ENCODE assay signal across 13 cellular contexts in genomic region chr17:43033947-43034622, GRCh38. TPM values are rescaled to one million over a fixed set of nuclear protein-coding genes. Genes with fewer than 3 reads are reported as not detected.
DNase-seq lines count a peak whose midpoint lies in the region; ATAC-seq and TF ChIP-seq lines count a peak whose summit lies in the region.
"Had no signal": no experiment of that assay in that cellular context is flagged by ENCODE, and none has a peak within 500 bp of the region (broad histone marks: within the 10 kb centered on the region; RNA-seq: fewer than 3 reads in every experiment).

No MANE protein-coding gene starts in this region.

- peak overlapping the region; percentile 52 for H3K9ac ChIP-seq in NT2/D1 (ENCODE audit: insufficient read length, low read depth)

- H3K4me3 ChIP-seq in NT2/D1 (ENCODE audit: insufficient read length, low read depth) = peak overlapping the region; percentile 33
- H3K4me3 ChIP-seq in CD8-positive, alpha-beta T cell (ENCODE audit: low read depth, low read length) = no peak overlapping the region
- H3K4me3 ChIP-seq: MG63, skin epidermis had no signal

- H3K36me3 Mint-ChIP-seq in stimulated activated effector memory CD8-positive, alpha-beta T cell treated with anti-CD3 and anti-CD28 coated beads, Interleukin-12 subunit alpha, Interleukin-12 subunit beta, amount 100 ng/mL, for 72 hours = no peaks in the 10 kb centered on the region
- no peaks in the 10 kb centered on the region for H3K36me3 Mint-ChIP-seq in CD8-positive, alpha-beta T cell
- no peaks in the 10 kb centered on the region for H3K36me3 Mint-ChIP-seq in activated naive CD8-positive, alpha-beta T cell treated with anti-CD3 and anti-CD28 coated beads, Interleukin-2, amount 50 U/mL, for 24 hours (ENCODE audit: low read depth)

- no peaks in the 10 kb centered on the region for H3K27me3 Mint-ChIP-seq in CD8-positive, alpha-beta T cell (ENCODE audit: low read depth)
- H3K27me3 Mint-ChIP-seq in activated naive CD8-positive, alpha-beta T cell treated with anti-CD3 and anti-CD28 coated beads, Interleukin-2, amount 50 U/mL, for 24 hours = no peaks in the 10 kb centered on the region

- no peaks in the 10 kb centered on the region for H3K9me3 Mint-ChIP-seq in stimulated activated effector memory CD8-positive, alpha-beta T cell treated with anti-CD3 and anti-CD28 coated beads, Interleukin-12 subunit alpha, Interleukin-12 subunit beta, amount 100 ng/mL, for 72 hours
- no peaks in the 10 kb centered on the region for H3K9me3 Mint-ChIP-seq in CD8-positive, alpha-beta T cell
- H3K9me3 Mint-ChIP-seq in activated naive CD8-positive, alpha-beta T cell treated with anti-CD3 and anti-CD28 coated beads, Interleukin-2, amount 50 U/mL, for 24 hours = no peaks in the 10 kb centered on the region
- H3K9me3 Mint-ChIP-seq: activated T-helper 1 cell treated with anti-CD3 and anti-CD28 coated beads, Interleukin-12 subunit alpha, Interleukin-12 subunit beta, Interleukin-2, Interleukin-4 antibody, amounts not matched to agents 30 ng/mL and 10 ng/mL and 1 ng/mL, durations not matched to agents 14 hours and 24 hours and 36 hours had no signal

- intact Hi-C loops in CD8-positive, alpha-beta T cell (cut with DNase I, micrococcal nuclease) = no loop called here
- intact Hi-C loops in left cardiac atrium (cut with DNase I) = no loop called here

- peak overlapping the region; percentile 34 for H3K27ac Mint-ChIP-seq in stimulated activated effector memory CD8-positive, alpha-beta T cell treated with anti-CD3 and anti-CD28 coated beads, Interleukin-12 subunit alpha, Interleukin-12 subunit beta, amount 100 ng/mL, for 72 hours
- H3K27ac Mint-ChIP-seq in CD8-positive, alpha-beta T cell = no peak overlapping the region
- no peak overlapping the region for H3K27ac Mint-ChIP-seq in activated naive CD8-positive, alpha-beta T cell treated with anti-CD3 and anti-CD28 coated beads, Interleukin-2, amount 50 U/mL, for 24 hours
- H3K27ac Mint-ChIP-seq: activated T-helper 1 cell treated with anti-CD3 and anti-CD28 coated beads, Interleukin-12 subunit alpha, Interleukin-12 subunit beta, Interleukin-2, Interleukin-4 antibody, amounts not matched to agents 30 ng/mL and 10 ng/mL and 1 ng/mL, durations not matched to agents 14 hours and 24 hours and 36 hours had no signal

- peak; percentile 10 for DNase-seq in NCI-H1105 treated with DMSO at 0.1 percent for 48 hours (lab: John Stamatoyannopoulos, UW)
- no peak for DNase-seq in NCI-H1105 (lab: John Stamatoyannopoulos, UW)
- DNase-seq in NT2/D1 (ENCODE audit: low read depth, low spot score) = no peak
- DNase-seq in islet precursor cell = peak; percentile 88
- DNase-seq in stimulated activated effector memory CD8-positive, alpha-beta T cell treated with anti-CD3 and anti-CD28 coated beads, Interleukin-12 subunit alpha, Interleukin-12 subunit beta, amount 100 ng/mL, for 72 hours (ENCODE audit: low spot score in 2 of 2) = no peak
- DNase-seq in CD8-positive, alpha-beta T cell = no peak
- no peak for DNase-seq in left cardiac atrium
- no peak for DNase-seq in activated naive CD8-positive, alpha-beta T cell treated with anti-CD3 and anti-CD28 coated beads, Interleukin-2, amount 50 U/mL, for 24 hours
- DNase-seq: 8988T, MG63 had no signal

- no peak overlapping the region for H3K4me3 Mint-ChIP-seq in stimulated activated effector memory CD8-positive, alpha-beta T cell treated with anti-CD3 and anti-CD28 coated beads, Interleukin-12 subunit alpha, Interleukin-12 subunit beta, amount 100 ng/mL, for 72 hours
- no peak overlapping the region for H3K4me3 Mint-ChIP-seq in CD8-positive, alpha-beta T cell
- no peak overlapping the region for H3K4me3 Mint-ChIP-seq in activated naive CD8-positive, alpha-beta T cell treated with anti-CD3 and anti-CD28 coated beads, Interleukin-2, amount 50 U/mL, for 24 hours
- H3K4me3 Mint-ChIP-seq: activated T-helper 1 cell treated with anti-CD3 and anti-CD28 coated beads, Interleukin-12 subunit alpha, Interleukin-12 subunit beta, Interleukin-2, Interleukin-4 antibody, amounts not matched to agents 30 ng/mL and 10 ng/mL and 1 ng/mL, durations not matched to agents 14 hours and 24 hours and 36 hours had no signal

- CTCF ChIA-PET in CD8-positive, alpha-beta T cell (lab: Charles Lee) = interaction anchor here (1.0 to 1.1 kb wide), 2 partner anchors 10 to 23 kb away, joined by 3 read pairs; partner anchors contain the start of gene RND2

- peaks cover 25% of the 10 kb centered on the region for H3K4me1 ChIP-seq in NT2/D1 (ENCODE audit: insufficient read depth, insufficient read length)
- H3K4me1 ChIP-seq in CD8-positive, alpha-beta T cell (ENCODE audit: insufficient read depth, low read length) = no peaks in the 10 kb centered on the region

- ATAC-seq in stimulated activated effector memory CD8-positive, alpha-beta T cell treated with anti-CD3 and anti-CD28 coated beads, Interleukin-12 subunit alpha, Interleukin-12 subunit beta, amount 100 ng/mL, for 72 hours = no peak
- ATAC-seq in CD8-positive, alpha-beta T cell = no peak
- ATAC-seq in left cardiac atrium = no peak
- ATAC-seq in activated naive CD8-positive, alpha-beta T cell treated with anti-CD3 and anti-CD28 coated beads, Interleukin-2, amount 50 U/mL, for 24 hours = no peak

- H3K27me3 ChIP-seq in NT2/D1 (ENCODE audit: insufficient read depth, insufficient read length) = no peaks in the 10 kb centered on the region
- no peaks in the 10 kb centered on the region for H3K27me3 ChIP-seq in CD8-positive, alpha-beta T cell (ENCODE audit: insufficient read depth, low read length)
- H3K27me3 ChIP-seq: MG63 had no signal

- no peak for TF ChIP-seq CTCF in CD8-positive, alpha-beta T cell (IDR thresholded peaks at IDR 0.05)

- POLR2A ChIA-PET in CD8-positive, alpha-beta T cell (lab: Charles Lee) = no interaction called here

- no peaks in the 10 kb centered on the region for H3K4me1 Mint-ChIP-seq in stimulated activated effector memory CD8-positive, alpha-beta T cell treated with anti-CD3 and anti-CD28 coated beads, Interleukin-12 subunit alpha, Interleukin-12 subunit beta, amount 100 ng/mL, for 72 hours
- H3K4me1 Mint-ChIP-seq in CD8-positive, alpha-beta T cell (ENCODE audit: low read depth) = no peaks in the 10 kb centered on the region
- no peaks in the 10 kb centered on the region for H3K4me1 Mint-ChIP-seq in activated naive CD8-positive, alpha-beta T cell treated with anti-CD3 and anti-CD28 coated beads, Interleukin-2, amount 50 U/mL, for 24 hours

- H3K27ac ChIP-seq in CD8-positive, alpha-beta T cell (ENCODE audit: low read depth, low read length) = no peak overlapping the region
- H3K27ac ChIP-seq: epithelial cell of prostate, skin epidermis had no signal

- peaks cover 3% of the 10 kb centered on the region for H3K36me3 ChIP-seq in NT2/D1 (ENCODE audit: insufficient read depth, insufficient read length, low read length)
- H3K36me3 ChIP-seq in CD8-positive, alpha-beta T cell (ENCODE audit: insufficient read depth, low read length) = no peaks in the 10 kb centered on the region
- H3K36me3 ChIP-seq: MG63 had no signal

- H3K9me3 ChIP-seq in NT2/D1 (ENCODE audit: insufficient read depth, low read length) = no peaks in the 10 kb centered on the region
- H3K9me3 ChIP-seq in CD8-positive, alpha-beta T cell (ENCODE audit: low read length) = no peaks in the 10 kb centered on the region
- H3K9me3 ChIP-seq: MG63 had no signal

RNA-seq across cellular contexts. Expression of gene RND2, which starts 9.1 kb away (rescaled TPM):
- total RNA-seq in CD8-positive, alpha-beta T cell = under 1 TPM in 1 of 2 experiments, not detected in 1; 0.30 TPM
- total RNA-seq in left cardiac atrium = 1 to 10 TPM; 1.6 to 1.8 TPM
- total RNA-seq: activated T-helper 1 cell treated with anti-CD3 and anti-CD28 coated beads, Interleukin-12 subunit alpha, Interleukin-12 subunit beta, Interleukin-2, Interleukin-4 antibody, amounts not matched to agents 30 ng/mL and 10 ng/mL and 1 ng/mL, durations not matched to agents 14 hours and 24 hours and 36 hours had no signal

RNA-seq across cellular contexts. Expression of gene VAT1, which starts 11.9 kb away (rescaled TPM):
- 10 to 100 TPM; 12.6 to 15.1 TPM for total RNA-seq in CD8-positive, alpha-beta T cell
- total RNA-seq in left cardiac atrium = 100 to 1,000 TPM; 115 to 118 TPM

RNA-seq across cellular contexts. Expression of gene IFI35, which starts 27.5 kb away (rescaled TPM):
- 10 to 100 TPM; 24.3 to 25.6 TPM for total RNA-seq in CD8-positive, alpha-beta T cell
- 10 to 100 TPM; 19.4 to 23.7 TPM for total RNA-seq in left cardiac atrium

RNA-seq across cellular contexts. Expression of gene RPL27, which starts 35.9 kb away (rescaled TPM):
- total RNA-seq in CD8-positive, alpha-beta T cell = 1,000 to 10,000 TPM; 1,796 to 1,873 TPM
- 100 to 1,000 TPM; 722 to 820 TPM for total RNA-seq in left cardiac atrium

RNA-seq across cellular contexts. Expression of gene RUNDC1, which starts 53.7 kb away (rescaled TPM):
- total RNA-seq in CD8-positive, alpha-beta T cell = 10 to 100 TPM; 19.2 to 19.4 TPM
- 10 to 100 TPM in 1 of 2 donors, 1 to 10 TPM in 1; 9.3 to 14.5 TPM for total RNA-seq in left cardiac atrium

Comparison
In these comparisons a context has a peak if more than half of its experiments do, and no peak if none do; other contexts are left out.
1. DNase-seq: peak in NCI-H1105 treated with DMSO at 0.1 percent for 48 hours (single experiment) and islet precursor cell (single experiment); none in NCI-H1105 (single experiment), NT2/D1 (single experiment), stimulated activated effector memory CD8-positive, alpha-beta T cell treated with anti-CD3 and anti-CD28 coated beads, Interleukin-12 subunit alpha, Interleukin-12 subunit beta, amount 100 ng/mL, for 72 hours (0 of 2), CD8-positive, alpha-beta T cell (0 of 7), left cardiac atrium (single experiment) and activated naive CD8-positive, alpha-beta T cell treated with anti-CD3 and anti-CD28 coated beads, Interleukin-2, amount 50 U/mL, for 24 hours (single experiment).
2. RNA of gene VAT1, which starts 11.9 kb away (total RNA-seq): 115 to 118 TPM in left cardiac atrium; 12.6 to 15.1 TPM in CD8-positive, alpha-beta T cell; every median in the first group is over 4 times any median in the second.